9 cellular contexts compared by ENCODE assay signal in genomic region chr12:52713960-52714886, GRCh38. TPM values are rescaled to one million over a fixed set of nuclear protein-coding genes. Genes with fewer than 3 reads are reported as not detected.
DNase-seq lines count a peak whose midpoint lies in the region; ATAC-seq and TF ChIP-seq lines count a peak whose summit lies in the region.
"Had no signal": no experiment of that assay in that cellular context is flagged by ENCODE, and none has a peak within 500 bp of the region (broad histone marks: within the 10 kb centered on the region; RNA-seq: fewer than 3 reads in every experiment).

No MANE protein-coding gene starts in this region.

- H3K4me2 ChIP-seq in H9 (ENCODE audit: insufficient read depth, insufficient read length, low read length) = peak overlapping the region; percentile 57

- ATAC-seq in right cardiac atrium = peak; percentile 54 to 73

- no peak overlapping the region for H2BK120ac ChIP-seq in H9 (ENCODE audit: low read depth, low read length, poor library complexity, severe bottlenecking)

- peaks cover 58% of the 10 kb centered on the region for H3K27me3 Mint-ChIP-seq in H9 (ENCODE audit: low read depth)
- peaks cover 48% of the 10 kb centered on the region for H3K27me3 Mint-ChIP-seq in activated T-helper 2 cell treated with anti-CD3 and anti-CD28 coated beads, Interferon-gamma antibody, Interleukin-2, Interleukin-4, amounts not matched to agents 10 μg/mL and 5 μg/mL and 100 μg/mL, durations not matched to agents 14 hours and 24 hours and 36 hours (ENCODE audit: low read depth)

- peak overlapping the region; percentile 58 to 80 for H3K4me3 Mint-ChIP-seq in H9
- H3K4me3 Mint-ChIP-seq in activated T-helper 2 cell treated with anti-CD3 and anti-CD28 coated beads, Interferon-gamma antibody, Interleukin-2, Interleukin-4, amounts not matched to agents 10 μg/mL and 5 μg/mL and 100 μg/mL, durations not matched to agents 14 hours and 24 hours and 36 hours (ENCODE audit: low read depth) = no peak overlapping the region

- no CpG with 5 or more reads among the region's 72 CpGs for WGBS in H9 (ENCODE audit: extremely low coverage, insufficient read length, low lambda C conversion rate)
- 5% methylated on average over 72 of the region's 72 CpGs for WGBS in right cardiac atrium
- WGBS in lower leg skin, 2 donors = 5 to 6% methylated on average over 51 to 60 of the region's 72 CpGs

- H2BK5ac ChIP-seq in H9 (ENCODE audit: insufficient read length, low read length) = no peak overlapping the region

- intact Hi-C loops in right cardiac atrium (cut with DNase I) = no loop called here
- intact Hi-C loops in lower leg skin (cut with DNase I; ENCODE audit: low total_unique reads) = no loop called here
- intact Hi-C loops in activated T-helper 2 cell treated with anti-CD3 and anti-CD28 coated beads, Interferon-gamma antibody, Interleukin-2, Interleukin-4, amounts not matched to agents 10 μg/mL and 5 μg/mL and 100 μg/mL, durations not matched to agents 14 hours and 24 hours and 36 hours (cut with micrococcal nuclease) = no loop called here

- peaks cover 8% of the 10 kb centered on the region; the same call in 1 of the 2 replicates for H3K27me3 ChIP-seq in H9 (ENCODE audit: insufficient read depth, low read length)
- no peaks in the 10 kb centered on the region for H3K27me3 ChIP-seq in right cardiac atrium (ENCODE audit: control insufficient read depth, insufficient read depth)

- H3K79me1 ChIP-seq in H9 (ENCODE audit: insufficient read depth, low read depth, low read length, poor library complexity, severe bottlenecking) = no peaks in the 10 kb centered on the region

- TF ChIP-seq CTCF in H9 (conservative IDR thresholded peaks at IDR 0.05) = no peak
- no peak for TF ChIP-seq CTCF in lower leg skin (IDR thresholded peaks at IDR 0.05)

- H2BK15ac ChIP-seq in H9 (ENCODE audit: low read depth, low read length) = no peak overlapping the region; the same call in 1 of the 2 replicates

- H3K36me3 Mint-ChIP-seq in H9 (ENCODE audit: insufficient read depth in 1 of 3, low read depth in 3 of 3) = no peaks in the 10 kb centered on the region; a peak in 1 of 7 replicates
- H3K36me3 Mint-ChIP-seq in activated T-helper 2 cell treated with anti-CD3 and anti-CD28 coated beads, Interferon-gamma antibody, Interleukin-2, Interleukin-4, amounts not matched to agents 10 μg/mL and 5 μg/mL and 100 μg/mL, durations not matched to agents 14 hours and 24 hours and 36 hours (ENCODE audit: low read depth) = no peaks in the 10 kb centered on the region

- H3K9ac ChIP-seq in H9 (ENCODE audit: extremely low read depth, insufficient read length, low read length) = no peak overlapping the region

- H3K27ac ChIP-seq in H9 (ENCODE audit: insufficient read length, low read depth, low read length) (no peak overlapping the region), right cardiac atrium (ENCODE audit: low read length) (no peak overlapping the region)

- no peak overlapping the region for H4K91ac ChIP-seq in H9 (ENCODE audit: insufficient read length, low read depth, low read length)

- H3K4me3 ChIP-seq in right cardiac atrium (ENCODE audit: low read length) (peak overlapping the region; percentile 1), lower leg skin (ENCODE audit: low read depth, poor library complexity, severe bottlenecking) (no peak overlapping the region)

- H3K27ac Mint-ChIP-seq in H9 = no peak overlapping the region
- H3K27ac Mint-ChIP-seq in activated T-helper 2 cell treated with anti-CD3 and anti-CD28 coated beads, Interferon-gamma antibody, Interleukin-2, Interleukin-4, amounts not matched to agents 10 μg/mL and 5 μg/mL and 100 μg/mL, durations not matched to agents 14 hours and 24 hours and 36 hours = no peak overlapping the region

- H4K5ac ChIP-seq in H9 (ENCODE audit: insufficient read length, low read depth, low read length) = no peak overlapping the region

- H2AFZ ChIP-seq in H9 (ENCODE audit: low read length) = no peak overlapping the region

- peak overlapping the region; percentile 52 for H3K14ac ChIP-seq in H9 (ENCODE audit: insufficient read depth, low read length)

- H3K4me1 Mint-ChIP-seq in H9 = peaks cover 0 to 9% of the 10 kb centered on the region in 2 experiments; a peak in 2 of 4 replicates
- peaks cover 3% of the 10 kb centered on the region for H3K4me1 Mint-ChIP-seq in activated T-helper 2 cell treated with anti-CD3 and anti-CD28 coated beads, Interferon-gamma antibody, Interleukin-2, Interleukin-4, amounts not matched to agents 10 μg/mL and 5 μg/mL and 100 μg/mL, durations not matched to agents 14 hours and 24 hours and 36 hours (ENCODE audit: low read depth)

- H3K56ac ChIP-seq in H9 (ENCODE audit: insufficient read length, low read depth, low read length) = no peak overlapping the region

- no peaks in the 10 kb centered on the region for H3K4me1 ChIP-seq in H9 (ENCODE audit: insufficient read depth, low read length)
- H3K4me1 ChIP-seq in right cardiac atrium (ENCODE audit: control insufficient read depth, insufficient read depth, low read length) = no peaks in the 10 kb centered on the region

- H3K4ac ChIP-seq in H9 (ENCODE audit: low read depth, low read length) = no peak overlapping the region

- peak; percentile 75 for DNase-seq in H9
- peak; percentile 17 for DNase-seq in activated T-cell treated with anti-CD3 and anti-CD28 coated beads for 4 hours
- peak in 1 of 3 donors; percentile 61 for DNase-seq in right cardiac atrium
- DNase-seq in stimulated activated CD4-positive, alpha-beta T cell treated with anti-CD3 and anti-CD28 coated beads, Interleukin-1b, Interleukin-23, amount 100 ng/mL, for 48 hours = peak; percentile 11
- DNase-seq in lower leg skin (ENCODE audit: low spot score in 2 of 2) = no peak
- DNase-seq in NOMO-1 treated with dmso at 0.1 percent for 144 hours (lab: John Stamatoyannopoulos, UW; ENCODE audit: unreplicated experiment) = no peak
- DNase-seq in activated T-helper 2 cell treated with anti-CD3 and anti-CD28 coated beads, Interferon-gamma antibody, Interleukin-2, Interleukin-4, amounts not matched to agents 10 μg/mL and 5 μg/mL and 100 μg/mL, durations not matched to agents 14 hours and 24 hours and 36 hours (ENCODE audit: low spot score) = no peak
- DNase-seq in central memory CD4-positive, alpha-beta T cell = no peak
- DNase-seq: substantia nigra had no signal

- H3K9me3 Mint-ChIP-seq in H9 = peaks cover 0 to 3% of the 10 kb centered on the region in 2 experiments; a peak in 1 of 5 replicates
- no peaks in the 10 kb centered on the region for H3K9me3 Mint-ChIP-seq in activated T-helper 2 cell treated with anti-CD3 and anti-CD28 coated beads, Interferon-gamma antibody, Interleukin-2, Interleukin-4, amounts not matched to agents 10 μg/mL and 5 μg/mL and 100 μg/mL, durations not matched to agents 14 hours and 24 hours and 36 hours

- H3K9me3 ChIP-seq in H9 (ENCODE audit: control insufficient read depth, low read depth, low read length) (no peaks in the 10 kb centered on the region), right cardiac atrium (ENCODE audit: control insufficient read depth, low read length) (no peaks in the 10 kb centered on the region)

- no peak overlapping the region for H2AK5ac ChIP-seq in H9 (ENCODE audit: insufficient read length, low read length)

- no peaks in the 10 kb centered on the region for H4K20me1 ChIP-seq in H9 (ENCODE audit: control insufficient read depth, insufficient read depth, insufficient read length)

- H4K8ac ChIP-seq in H9 (replicated peaks; ENCODE audit: insufficient read length, low read depth, low read length) = no peak overlapping the region

- H3T11ph ChIP-seq in H9 (ENCODE audit: low read length) = no peak overlapping the region

- peaks cover 11% of the 10 kb centered on the region for H3K23me2 ChIP-seq in H9 (ENCODE audit: insufficient read length, low read depth, low read length, poor library complexity, severe bottlenecking)

- no peak overlapping the region for H2BK20ac ChIP-seq in H9 (ENCODE audit: low read depth, low read length, poor library complexity, severe bottlenecking)

- H2BK12ac ChIP-seq in H9 (ENCODE audit: insufficient read length, low read depth, low read length) = no peak overlapping the region

- H3K79me2 ChIP-seq in H9 (ENCODE audit: insufficient read depth, low read length) = no peaks in the 10 kb centered on the region

- H3K23ac ChIP-seq in H9 (ENCODE audit: insufficient read length, low read depth, low read length) = no peak overlapping the region

- H3K18ac ChIP-seq in H9 (ENCODE audit: insufficient read length, low read depth, low read length) = peak overlapping the region; percentile 66

- no peak for TF ChIP-seq POLR2A in lower leg skin (IDR thresholded peaks at IDR 0.05)

RNA-seq across cellular contexts. Expression of gene KRT77, which starts 10.9 kb away (rescaled TPM):
- total RNA-seq in H9 (2021) = not detected in 2 replicates
- total RNA-seq in right cardiac atrium = not detected
- not detected for polyA plus RNA-seq in right cardiac atrium
- 100 to 1,000 TPM; 122 to 659 (median 243) TPM for total RNA-seq in lower leg skin
- not detected in 2 replicates for total RNA-seq in activated T-helper 2 cell treated with anti-CD3 and anti-CD28 coated beads, Interferon-gamma antibody, Interleukin-2, Interleukin-4, amounts not matched to agents 10 μg/mL and 5 μg/mL and 100 μg/mL, durations not matched to agents 14 hours and 24 hours and 36 hours

RNA-seq across cellular contexts. Expression of gene KRT1, which starts 34.0 kb away (rescaled TPM):
- total RNA-seq in H9 (2021) (not detected in 2 replicates), right cardiac atrium (not detected), lower leg skin (1,000 to 10,000 TPM; 5,671 to 8,911 (median 6,268) TPM)
- polyA plus RNA-seq in right cardiac atrium = not detected
- total RNA-seq in activated T-helper 2 cell treated with anti-CD3 and anti-CD28 coated beads, Interferon-gamma antibody, Interleukin-2, Interleukin-4, amounts not matched to agents 10 μg/mL and 5 μg/mL and 100 μg/mL, durations not matched to agents 14 hours and 24 hours and 36 hours = 3.0 and 3.4 TPM in 2 replicates

Comparison
In these comparisons a context has a peak if more than half of its experiments do, and no peak if none do; other contexts are left out.
1. DNase-seq: peak in H9 (single experiment), activated T-cell treated with anti-CD3 and anti-CD28 coated beads for 4 hours (single experiment) and stimulated activated CD4-positive, alpha-beta T cell treated with anti-CD3 and anti-CD28 coated beads, Interleukin-1b, Interleukin-23, amount 100 ng/mL, for 48 hours (single experiment); none in lower leg skin (0 of 2), NOMO-1 treated with dmso at 0.1 percent for 144 hours (single experiment), activated T-helper 2 cell treated with anti-CD3 and anti-CD28 coated beads, Interferon-gamma antibody, Interleukin-2, Interleukin-4, amounts not matched to agents 10 μg/mL and 5 μg/mL and 100 μg/mL, durations not matched to agents 14 hours and 24 hours and 36 hours (single experiment) and central memory CD4-positive, alpha-beta T cell (single experiment).
2. RNA of gene KRT77, which starts 10.9 kb away (total RNA-seq): 122 to 659 TPM in lower leg skin; not detected in H9, not detected in right cardiac atrium and not detected in activated T-helper 2 cell treated with anti-CD3 and anti-CD28 coated beads, Interferon-gamma antibody, Interleukin-2, Interleukin-4, amounts not matched to agents 10 μg/mL and 5 μg/mL and 100 μg/mL, durations not matched to agents 14 hours and 24 hours and 36 hours; every median in the first group is over 100 times any median in the second.
3. RNA of gene KRT1, which starts 34.0 kb away (total RNA-seq): 5,671 to 8,911 TPM in lower leg skin; 3.0 to 3.4 TPM in activated T-helper 2 cell treated with anti-CD3 and anti-CD28 coated beads, Interferon-gamma antibody, Interleukin-2, Interleukin-4, amounts not matched to agents 10 μg/mL and 5 μg/mL and 100 μg/mL, durations not matched to agents 14 hours and 24 hours and 36 hours, not detected in right cardiac atrium and not detected in H9; every median in the first group is over 1,000 times any median in the second.